ENCODE assay signal across 9 cellular contexts in genomic region chr2:119338826-119339561, GRCh38. TPM values are rescaled to one million over a fixed set of nuclear protein-coding genes. Genes with fewer than 3 reads are reported as not detected.
DNase-seq lines count a peak whose midpoint lies in the region; ATAC-seq and TF ChIP-seq lines count a peak whose summit lies in the region.
"Had no signal": no experiment of that assay in that cellular context is flagged by ENCODE, and none has a peak within 500 bp of the region (broad histone marks: within the 10 kb centered on the region; RNA-seq: fewer than 3 reads in every experiment).

No MANE protein-coding gene starts in this region.

- H3K9me3 Mint-ChIP-seq in chondrocyte (ENCODE audit: low read depth) = no peaks in the 10 kb centered on the region

- no peaks in the 10 kb centered on the region for H3K27me3 ChIP-seq in right cardiac atrium (ENCODE audit: control insufficient read depth, insufficient read depth)

- WGBS in right cardiac atrium = 53% methylated on average over 6 of the region's 6 CpGs

- peak; percentile 8 for DNase-seq in activated CD4-positive, alpha-beta T cell treated with anti-CD3 and anti-CD28 coated beads for 1 hour
- no peak for DNase-seq in activated CD4-positive, alpha-beta T cell treated with anti-CD3 and anti-CD28 coated beads, Interleukin-2, amount 50 U/mL, for 48 hours
- peak in 3 of 5 experiments; percentile 8 to 86 (median 33) for DNase-seq in T-helper 2 cell
- peak in 2 of 3 donors; percentile 52 to 67 for DNase-seq in right cardiac atrium
- DNase-seq in NCI-H1105 treated with DMSO at 0.1 percent for 48 hours (lab: John Stamatoyannopoulos, UW) = no peak
- DNase-seq in chondrocyte (ENCODE audit: low spot score) = no peak
- no peak for DNase-seq in DMS114 treated with DMSO at 0.1 percent for 48 hours (lab: John Stamatoyannopoulos, UW; ENCODE audit: unreplicated experiment)

- no peak for TF ChIP-seq CTCF in chondrocyte (IDR thresholded peaks at IDR 0.05)

- H3K4me3 ChIP-seq in right cardiac atrium (ENCODE audit: low read length) = no peak overlapping the region
- H3K4me3 ChIP-seq: A549 had no signal

- peaks cover 5% of the 10 kb centered on the region for H3K36me3 Mint-ChIP-seq in chondrocyte (ENCODE audit: low read depth)

- H3K9me3 ChIP-seq in right cardiac atrium (ENCODE audit: control insufficient read depth, low read length) = no peaks in the 10 kb centered on the region
- H3K9me3 ChIP-seq: A549 had no signal

- no peaks in the 10 kb centered on the region for H3K4me1 Mint-ChIP-seq in chondrocyte (ENCODE audit: low read depth)

- H3K27me3 Mint-ChIP-seq in chondrocyte (ENCODE audit: low read depth) = no peaks in the 10 kb centered on the region

- no peak overlapping the region for H3K4me3 Mint-ChIP-seq in chondrocyte (ENCODE audit: unreplicated experiment)

- ATAC-seq in HG03045 (IDR thresholded peaks at IDR 0.05; ENCODE audit: unreplicated experiment) (peak; percentile 98), right cardiac atrium (peak; percentile 71 to 83)
- ATAC-seq: A549 had no signal

- H3K27ac ChIP-seq in right cardiac atrium (ENCODE audit: low read length) = no peak overlapping the region
- H3K27ac ChIP-seq: A549 had no signal

- no peak overlapping the region for H3K27ac Mint-ChIP-seq in chondrocyte (ENCODE audit: unreplicated experiment)

- H3K4me1 ChIP-seq in right cardiac atrium (ENCODE audit: control insufficient read depth, insufficient read depth, low read length) = no peaks in the 10 kb centered on the region
- H3K4me1 ChIP-seq: A549 had no signal

- intact Hi-C loops in right cardiac atrium (cut with DNase I) = no loop called here

RNA-seq across cellular contexts. Expression of gene C2orf76, which starts 27.6 kb away (rescaled TPM):
- 10 to 100 TPM; 11.4 to 13.3 (median 13.0) TPM for total RNA-seq in right cardiac atrium
- polyA plus RNA-seq in right cardiac atrium = 27.7 TPM
- 9.6 to 13.6 TPM (median 11.0 TPM) in 3 replicates for total RNA-seq in chondrocyte

RNA-seq across cellular contexts. Expression of gene DBI, which starts 27.8 kb away (rescaled TPM):
- total RNA-seq in right cardiac atrium (100 to 1,000 TPM; 178 to 218 (median 200) TPM), chondrocyte (72.9 to 73.8 TPM (median 73.8 TPM) in 3 replicates)
- 671 TPM for polyA plus RNA-seq in right cardiac atrium

Comparison
In these comparisons a context has a peak if more than half of its experiments do, and no peak if none do; other contexts are left out.
1. DNase-seq: peak in activated CD4-positive, alpha-beta T cell treated with anti-CD3 and anti-CD28 coated beads for 1 hour (single experiment), T-helper 2 cell (3 of 5) and right cardiac atrium (2 of 3); none in activated CD4-positive, alpha-beta T cell treated with anti-CD3 and anti-CD28 coated beads, Interleukin-2, amount 50 U/mL, for 48 hours (0 of 2), NCI-H1105 treated with DMSO at 0.1 percent for 48 hours (single experiment), chondrocyte (single experiment) and DMS114 treated with DMSO at 0.1 percent for 48 hours (single experiment).